ENCODE assay signal across 20 cellular contexts in genomic region chr6:90708410-90708809, GRCh38.
DNase-seq lines count a peak whose midpoint lies in the region; ATAC-seq and TF ChIP-seq lines count a peak whose summit lies in the region.
"Had no signal": no experiment of that assay in that cellular context is flagged by ENCODE, and none has a peak within 500 bp of the region (broad histone marks: within the 10 kb centered on the region; RNA-seq: fewer than 3 reads in every experiment).

No MANE protein-coding gene starts in this region.

- TF ChIP-seq CTCF in GM23338 (conservative IDR thresholded peaks at IDR 0.05; ENCODE audit: low read depth in 2 of 2) (no peak), WTC11 (IDR thresholded peaks at IDR 0.05) (no peak), nephron progenitor cell (IDR thresholded peaks at IDR 0.05) (no peak), Peyer's patch (IDR thresholded peaks at IDR 0.05) (no peak)

- H3K9me3 Mint-ChIP-seq in GM23338 (no peaks in the 10 kb centered on the region), WTC11 (no peaks in the 10 kb centered on the region), nephron progenitor cell (no peaks in the 10 kb centered on the region)
- H3K9me3 Mint-ChIP-seq: CD4-positive, alpha-beta T cell had no signal

- H2AFZ ChIP-seq in GM23338: peak overlapping the region; percentile 77; the same call in 1 of the 2 replicates

- H3K27ac Mint-ChIP-seq in GM23338 (no peak overlapping the region), WTC11 (0 out of 2 replicates have a peak overlapping the region, but pooled peaks have one; percentile 33), nephron progenitor cell (peak overlapping the region; percentile 26)
- H3K27ac Mint-ChIP-seq: CD14-positive monocyte; CD4-positive, alpha-beta T cell; CD8-positive, alpha-beta memory T cell had no signal

- H3K4me3 Mint-ChIP-seq in GM23338 (no peak overlapping the region), WTC11 (no peak overlapping the region), nephron progenitor cell (no peak overlapping the region)
- H3K4me3 Mint-ChIP-seq: CD14-positive monocyte; CD4-positive, alpha-beta T cell; CD8-positive, alpha-beta memory T cell had no signal

- H3K9me3 ChIP-seq in Peyer's patch: no peaks in the 10 kb centered on the region
- H3K9me3 ChIP-seq: A549; BE2C; BLaER1 treated with 17β-estradiol and CSF1 and Interleukin-3, amounts not matched to agents 10 nM and 100 nM had no signal

- DNase-seq in GM23338 (ENCODE audit: low spot score): no peak
- no peak for DNase-seq in WTC11 (ENCODE audit: low spot score)
- DNase-seq in nephron progenitor cell: no peak
- no peak for DNase-seq in NOMO-1 treated with dmso at 0.1 percent for 144 hours (lab: John Stamatoyannopoulos, UW; ENCODE audit: unreplicated experiment)
- DNase-seq in Peyer's patch: no peak
- no peak for DNase-seq in EL
- DNase-seq: 8988T; ACHN; AML-193; BE2C; CD4-positive, alpha-beta T cell; CD8-positive, alpha-beta memory T cell; DMS 273 treated with DMSO at 0.1 percent for 48 hours; DMS79; GF-D8; H7; HCEC 1CT had no signal

- H3K27ac ChIP-seq in GM23338 (ENCODE audit: low read depth) (no peak overlapping the region), Peyer's patch (no peak overlapping the region)
- H3K27ac ChIP-seq: A549; BLaER1 treated with 17β-estradiol and CSF1 and Interleukin-3, amounts not matched to agents 10 nM and 100 nM had no signal

- H4K20me1 ChIP-seq in GM23338 (replicated peaks; ENCODE audit: insufficient read depth): no peaks in the 10 kb centered on the region
- H4K20me1 ChIP-seq: BLaER1 treated with 17β-estradiol and CSF1 and Interleukin-3, amounts not matched to agents 10 nM and 100 nM had no signal

- ATAC-seq in GM23338 (no peak), WTC11 (no peak)
- ATAC-seq: A549 had no signal

- no peak for TF ChIP-seq POLR2A in Peyer's patch (IDR thresholded peaks at IDR 0.05)

- peak overlapping the region; percentile 27; the same call in 1 of the 2 replicates for H3K4me2 ChIP-seq in GM23338
- H3K4me2 ChIP-seq: A549; BLaER1 treated with 17β-estradiol and CSF1 and Interleukin-3, amounts not matched to agents 10 nM and 100 nM had no signal

- H3K4me3 ChIP-seq in GM23338: no peak overlapping the region
- no peak overlapping the region for H3K4me3 ChIP-seq in Peyer's patch
- H3K4me3 ChIP-seq: A549; BLaER1 treated with 17β-estradiol and CSF1 and Interleukin-3, amounts not matched to agents 10 nM and 100 nM had no signal

- peaks cover 15% of the 10 kb centered on the region for H3K4me1 Mint-ChIP-seq in GM23338
- H3K4me1 Mint-ChIP-seq in WTC11: peaks cover 22% of the 10 kb centered on the region
- peaks cover 39% of the 10 kb centered on the region for H3K4me1 Mint-ChIP-seq in nephron progenitor cell
- H3K4me1 Mint-ChIP-seq: CD14-positive monocyte; CD8-positive, alpha-beta memory T cell had no signal

- H3K9me2 ChIP-seq in GM23338 (ENCODE audit: insufficient read depth): no peaks in the 10 kb centered on the region

- H3K27me3 Mint-ChIP-seq in GM23338 (ENCODE audit: insufficient read depth, low read depth, poor library complexity) (no peaks in the 10 kb centered on the region), WTC11 (ENCODE audit: low read depth) (no peaks in the 10 kb centered on the region), nephron progenitor cell (ENCODE audit: low read depth, poor library complexity) (no peaks in the 10 kb centered on the region)

- H3K27me3 ChIP-seq in GM23338 (ENCODE audit: insufficient read depth) (no peaks in the 10 kb centered on the region), Peyer's patch (no peaks in the 10 kb centered on the region)
- H3K27me3 ChIP-seq: BLaER1 treated with 17β-estradiol and CSF1 and Interleukin-3, amounts not matched to agents 10 nM and 100 nM had no signal

- H3K79me2 ChIP-seq in GM23338 (replicated peaks; ENCODE audit: insufficient read depth): no peaks in the 10 kb centered on the region

- H3K4me1 ChIP-seq in GM23338 (ENCODE audit: insufficient read depth) (peaks cover 24% of the 10 kb centered on the region), Peyer's patch (no peaks in the 10 kb centered on the region)
- H3K4me1 ChIP-seq: A549; BE2C; BLaER1 treated with 17β-estradiol and CSF1 and Interleukin-3, amounts not matched to agents 10 nM and 100 nM had no signal

- POLR2A ChIA-PET in WTC11 (lab: Charles Lee): no interaction called here

- CTCF ChIA-PET in WTC11 (lab: Charles Lee): interaction anchor here (0.6 kb wide), 2 partner anchors 99 to 465 kb away, joined by 4 read pairs; no protein-coding TSS in a partner anchor

- no peaks in the 10 kb centered on the region for H3K36me3 ChIP-seq in GM23338 (ENCODE audit: insufficient read depth)
- no peaks in the 10 kb centered on the region for H3K36me3 ChIP-seq in Peyer's patch
- H3K36me3 ChIP-seq: BE2C; BLaER1 treated with 17β-estradiol and CSF1 and Interleukin-3, amounts not matched to agents 10 nM and 100 nM had no signal

- H3F3A ChIP-seq in GM23338 (replicated peaks; ENCODE audit: low read depth): no peaks in the 10 kb centered on the region

- H3K36me3 Mint-ChIP-seq in GM23338 (ENCODE audit: low read depth) (no peaks in the 10 kb centered on the region), WTC11 (no peaks in the 10 kb centered on the region), nephron progenitor cell (ENCODE audit: low read depth) (no peaks in the 10 kb centered on the region)
- H3K36me3 Mint-ChIP-seq: CD14-positive monocyte; CD8-positive, alpha-beta memory T cell had no signal

TF ChIP-seq in GM23338, 12 proteins besides CTCF, POLR2A, EP300 and RAD21 (continues in another document):
- TF ChIP-seq JUNB (IDR thresholded peaks at IDR 0.05; ENCODE audit: unreplicated experiment): no peak
- TF ChIP-seq, protein P1, sequence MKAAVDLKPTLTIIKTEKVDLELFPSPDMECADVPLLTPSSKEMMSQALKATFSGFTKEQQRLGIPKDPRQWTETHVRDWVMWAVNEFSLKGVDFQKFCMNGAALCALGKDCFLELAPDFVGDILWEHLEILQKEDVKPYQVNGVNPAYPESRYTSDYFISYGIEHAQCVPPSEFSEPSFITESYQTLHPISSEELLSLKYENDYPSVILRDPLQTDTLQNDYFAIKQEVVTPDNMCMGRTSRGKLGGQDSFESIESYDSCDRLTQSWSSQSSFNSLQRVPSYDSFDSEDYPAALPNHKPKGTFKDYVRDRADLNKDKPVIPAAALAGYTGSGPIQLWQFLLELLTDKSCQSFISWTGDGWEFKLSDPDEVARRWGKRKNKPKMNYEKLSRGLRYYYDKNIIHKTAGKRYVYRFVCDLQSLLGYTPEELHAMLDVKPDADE (IDR thresholded peaks at IDR 0.05): no peak
- TF ChIP-seq POLR2AphosphoS5 (IDR thresholded peaks at IDR 0.05; ENCODE audit: low read depth): no peak
- no peak for TF ChIP-seq STAT1 (IDR thresholded peaks at IDR 0.05; ENCODE audit: unreplicated experiment)
- TF ChIP-seq EZH2phosphoT487 (IDR thresholded peaks at IDR 0.05; ENCODE audit: unreplicated experiment): no peak
- no peak for TF ChIP-seq CREB1 (CRISPR knock-in tag; IDR thresholded peaks at IDR 0.05; ENCODE audit: low read depth)
- TF ChIP-seq ZNF114 (CRISPR knock-in tag; IDR thresholded peaks at IDR 0.05): no peak

TF ChIP-seq in WTC11, 78 proteins besides CTCF, POLR2A, EP300 and RAD21:
- TF ChIP-seq ETV6 (CRISPR knock-in tag; IDR thresholded peaks at IDR 0.05): no peak
TF ChIP-seq in WTC11: peak in this region for 0.
